ENCODE assay signal across 24 cellular contexts in the genomic region with DNA sequence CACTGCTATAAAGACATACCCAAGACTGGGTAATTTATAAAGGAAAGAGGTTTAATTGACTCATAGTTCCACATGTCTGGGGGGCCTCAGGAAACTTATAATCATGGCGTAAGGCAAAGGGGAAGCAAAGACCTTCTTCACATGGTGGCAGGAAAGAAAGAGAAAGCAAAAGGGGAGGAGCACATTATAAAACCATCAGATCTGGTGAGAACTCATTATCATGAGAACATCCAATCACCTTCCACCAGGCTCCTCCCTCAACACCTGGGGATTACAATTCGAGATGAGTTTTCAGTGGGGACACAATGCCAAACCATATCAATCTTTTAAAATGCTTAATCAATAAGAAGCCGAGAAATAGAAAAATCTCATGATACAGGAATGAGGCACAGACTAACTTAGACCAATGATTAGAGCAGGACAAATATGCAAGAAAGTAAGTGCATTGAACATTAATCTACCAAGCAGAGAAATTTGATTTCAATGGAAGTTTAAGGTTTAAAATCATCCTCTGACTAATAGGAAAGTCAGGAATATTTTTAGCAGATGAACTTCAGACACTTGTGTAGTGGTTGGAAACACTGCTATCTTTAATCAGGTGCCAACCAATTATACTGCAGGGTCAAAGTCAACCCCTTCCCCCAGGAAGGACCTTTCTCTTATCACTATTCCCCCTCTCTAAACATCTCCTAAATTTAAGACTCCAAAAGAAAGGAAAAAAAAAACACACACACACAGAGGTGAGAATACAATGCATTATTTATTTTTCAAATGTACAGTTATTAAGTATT.
"Had no signal": no experiment of that assay in that cellular context is flagged by ENCODE, and none has a peak within 500 bp of the region (broad histone marks: within the 10 kb centered on the region; RNA-seq: fewer than 3 reads in every experiment).

No MANE protein-coding gene starts in this region.

- H3K36me3 ChIP-seq: gastrocnemius medialis, neural progenitor cell, thoracic aorta, tibial nerve, upper lobe of left lung had no signal

- H3K4me3 ChIP-seq: dorsolateral prefrontal cortex, gastrocnemius medialis, mucosa of descending colon, neural progenitor cell, thoracic aorta, tibial nerve, upper lobe of left lung had no signal

- H3K9me3 ChIP-seq: gastrocnemius medialis, mucosa of descending colon, thoracic aorta, tibial nerve, upper lobe of left lung had no signal

- H3K27me3 ChIP-seq: gastrocnemius medialis, neural progenitor cell, tibial nerve, upper lobe of left lung had no signal

- FAIRE-seq: colon, islet of Langerhans, small intestine, urothelium cell line had no signal

- ATAC-seq: esophagus mucosa; gastrocnemius medialis; mucosa of descending colon; naive thymus-derived CD4-positive, alpha-beta T cell; stimulated activated naive B cell treated with anti-CD40 and anti-IgM and Interleukin-4, amounts not matched to agents 10 μg/mL and 1 μg/mL and 100 μg/mL, for 72 hours had no signal

- H3K4me1 ChIP-seq: gastrocnemius medialis, parathyroid adenoma, tibial nerve, upper lobe of left lung had no signal

- DNase-seq: dorsolateral prefrontal cortex; effector CD4-positive, alpha-beta T cell; foreskin fibroblast; gastrocnemius medialis; head of caudate nucleus; hippocampal formation; left cardiac atrium; mesenchymal stem cell; mucosa of descending colon; naive thymus-derived CD4-positive, alpha-beta T cell; small intestine; stimulated activated CD4-positive, alpha-beta T cell treated with anti-CD3 and anti-CD28 coated beads, Interleukin-15, amount 100 ng/mL, for 24 hours; stimulated activated CD4-positive, alpha-beta T cell treated with anti-CD3 and anti-CD28 coated beads, Interleukin-2, amount 100 ng/mL, for 48 hours; stimulated activated naive B cell treated with anti-CD40 and anti-IgM and Interleukin-4, amounts not matched to agents 10 μg/mL and 1 μg/mL and 100 μg/mL, for 72 hours; upper lobe of left lung had no signal

- H3K27ac ChIP-seq: dorsolateral prefrontal cortex, epithelial cell of prostate, gastrocnemius medialis, neural progenitor cell, parathyroid adenoma, thoracic aorta, tibial nerve, upper lobe of left lung had no signal
